Comparison of ENCODE assay signal across 19 cellular contexts in the genomic region with DNA sequence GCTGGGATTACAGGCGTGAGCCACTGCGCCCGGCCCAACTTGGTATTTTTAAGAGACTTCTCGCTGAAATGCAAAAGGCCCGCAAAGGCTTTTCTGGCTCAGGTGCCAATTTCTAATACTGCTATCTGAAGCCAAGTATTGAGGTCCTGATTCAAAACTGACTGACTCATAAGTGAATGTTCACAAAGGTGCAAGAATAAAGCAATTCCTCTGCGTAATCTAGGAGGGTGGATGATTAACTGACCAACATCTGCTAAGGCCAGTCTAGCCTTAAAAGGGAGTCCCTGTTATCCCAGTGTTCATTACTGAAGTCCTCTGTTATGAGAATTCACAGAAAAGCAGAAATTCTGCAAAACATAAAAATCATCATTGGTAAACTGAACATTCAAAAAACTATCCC.
DNase-seq lines count a peak whose midpoint lies in the region; ATAC-seq, FAIRE-seq and TF ChIP-seq lines count a peak whose summit lies in the region.
"Had no signal": no experiment of that assay in that cellular context is flagged by ENCODE, and none has a peak within 500 bp of the region (broad histone marks: within the 10 kb centered on the region; RNA-seq: fewer than 3 reads in every experiment).

No MANE protein-coding gene starts in this region.

- peak; percentile 15 for DNase-seq in GM18507 (ENCODE audit: extremely low spot score, insufficient read length, low read depth)
- DNase-seq in RWPE2 (ENCODE audit: low spot score) = no peak
- DNase-seq in foreskin keratinocyte = peak; percentile 69 to 82
- no peak for DNase-seq in gastrocnemius medialis
- DNase-seq in NCI-H1436 (lab: John Stamatoyannopoulos, UW) = no peak
- DNase-seq in KG1 (lab: John Stamatoyannopoulos, UW) = no peak
- DNase-seq: activated B cell treated with CpG ODN at 0.5 μM for 24 hours; activated CD8-positive, alpha-beta memory T cell treated with anti-CD3 and anti-CD28 coated beads, Interleukin-2, amount 10 ng/mL, durations not matched to agents 7 days and 5 days; activated naive CD4-positive, alpha-beta T cell treated with anti-CD3 and anti-CD28 coated beads for 36 hours; central memory CD4-positive, alpha-beta T cell; head of caudate nucleus; NCI-H1417 treated with DMSO at 0.1 percent for 48 hours; NCI-H510A treated with DMSO at 0.1 percent for 48 hours; PC-9; psoas muscle; substantia nigra had no signal

- H3K4me3 ChIP-seq in RWPE2 (ENCODE audit: severe bottlenecking) = no peak overlapping the region
- H3K4me3 ChIP-seq in gastrocnemius medialis = no peak overlapping the region
- H3K4me3 ChIP-seq: PC-9, psoas muscle had no signal

- peak; percentile 50 for ATAC-seq in HG02759 (IDR thresholded peaks at IDR 0.05; ENCODE audit: unreplicated experiment)
- peak; percentile 99 for ATAC-seq in RWPE2 (ENCODE audit: low read depth)
- ATAC-seq in foreskin keratinocyte = peak; percentile 92
- ATAC-seq in gastrocnemius medialis = no peak
- no peak for ATAC-seq in GM21737 (IDR thresholded peaks at IDR 0.05; ENCODE audit: unreplicated experiment)
- ATAC-seq: activated CD8-positive, alpha-beta memory T cell treated with anti-CD3 and anti-CD28 coated beads, Interleukin-2, amount 10 ng/mL, durations not matched to agents 7 days and 5 days; psoas muscle had no signal

- H3K27ac ChIP-seq in RWPE2 (ENCODE audit: poor library complexity, severe bottlenecking) (peak overlapping the region; percentile 56), foreskin keratinocyte (no peak overlapping the region), gastrocnemius medialis (no peak overlapping the region)
- H3K27ac ChIP-seq: PC-9, psoas muscle had no signal

- in situ Hi-C loops in gastrocnemius medialis (cut with MboI; ENCODE audit: low sequenced_read_pairs in 4 of 4) = no loop called here

- H3K9me3 ChIP-seq in RWPE2 (ENCODE audit: severe bottlenecking) (no peaks in the 10 kb centered on the region), gastrocnemius medialis (no peaks in the 10 kb centered on the region)
- H3K9me3 ChIP-seq: psoas muscle had no signal

- peaks cover 20% of the 10 kb centered on the region for H3K4me1 ChIP-seq in RWPE2 (ENCODE audit: insufficient read depth, poor library complexity, severe bottlenecking)
- H3K4me1 ChIP-seq in foreskin keratinocyte = peaks cover 15% of the 10 kb centered on the region
- peaks cover 0 to 6% of the 10 kb centered on the region in 2 donors for H3K4me1 ChIP-seq in gastrocnemius medialis

- H3K36me3 ChIP-seq in RWPE2 (ENCODE audit: low read depth) = no peaks in the 10 kb centered on the region
- H3K36me3 ChIP-seq in gastrocnemius medialis = no peaks in the 10 kb centered on the region

- H3K27me3 ChIP-seq in RWPE2 (ENCODE audit: insufficient read depth, poor library complexity, severe bottlenecking) (no peaks in the 10 kb centered on the region), foreskin keratinocyte (no peaks in the 10 kb centered on the region), gastrocnemius medialis (no peaks in the 10 kb centered on the region)

- peak; percentile 39 for FAIRE-seq in GM18507 (lab: Jason Lieb, UNC)
- FAIRE-seq: endometrium had no signal

- TF ChIP-seq CTCF in RWPE2 (IDR thresholded peaks at IDR 0.05; ENCODE audit: poor library complexity, severe bottlenecking) (no peak), foreskin keratinocyte (conservative IDR thresholded peaks at IDR 0.05) (no peak), gastrocnemius medialis (IDR thresholded peaks at IDR 0.05 in 4 of 5, conservative IDR thresholded peaks at IDR 0.05 in 1 of 5) (no peak)

- intact Hi-C loops in gastrocnemius medialis (cut with DNase I; ENCODE audit: low total_unique reads) = no loop called here

- no peak for TF ChIP-seq POLR2A in gastrocnemius medialis (IDR thresholded peaks at IDR 0.05)

Comparison
In these comparisons a context has a peak if more than half of its experiments do, and no peak if none do; other contexts are left out.
1. DNase-seq: peak in GM18507 (single experiment) and foreskin keratinocyte (2 of 2); none in RWPE2 (single experiment), gastrocnemius medialis (0 of 2), NCI-H1436 (single experiment) and KG1 (single experiment).
2. ATAC-seq: peak in HG02759 (single experiment), RWPE2 (single experiment) and foreskin keratinocyte (single experiment); none in gastrocnemius medialis (0 of 2) and GM21737 (single experiment).